Comparison of ENCODE assay signal across 1 cellular context in genomic region chr12:104695453-104696148, GRCh38.
TF ChIP-seq lines count a peak whose summit lies in the region.

No MANE protein-coding gene starts in this region.

TF ChIP-seq in GM12878, 131 proteins besides CTCF, POLR2A, EP300 and RAD21 (continued from another document):
- TF ChIP-seq SKIL (IDR thresholded peaks at IDR 0.05; ENCODE audit: low read depth, poor library complexity, severe bottlenecking) (peak; percentile 69), MLLT1 (IDR thresholded peaks at IDR 0.05) (peak; percentile 94)
TF ChIP-seq in GM12878: peak in this region for 50.
